ENCODE assay signal across 30 cellular contexts in genomic region chr12:48176417-48176751, GRCh38. TPM values are rescaled to one million over a fixed set of nuclear protein-coding genes. Genes with fewer than 3 reads are reported as not detected.
DNase-seq lines count a peak whose midpoint lies in the region; FAIRE-seq and TF ChIP-seq lines count a peak whose summit lies in the region.
"Had no signal": no experiment of that assay in that cellular context is flagged by ENCODE, and none has a peak within 500 bp of the region (broad histone marks: within the 10 kb centered on the region; RNA-seq: fewer than 3 reads in every experiment).

No MANE protein-coding gene starts in this region.

- no peak for FAIRE-seq in astrocyte (lab: Jason Lieb, UNC)
- FAIRE-seq: G401.6, small intestine had no signal

- H3K27me3 ChIP-seq in H9 (ENCODE audit: insufficient read depth, low read length) (no peaks in the 10 kb centered on the region; the same call in 1 of the 2 replicates), Karpas-422 (ENCODE audit: low read length) (no peaks in the 10 kb centered on the region), astrocyte (ENCODE audit: insufficient read depth, low read length) (peaks cover 39% of the 10 kb centered on the region), Peyer's patch (no peaks in the 10 kb centered on the region)
- H3K27me3 ChIP-seq: ascending aorta, testis had no signal

- TF ChIP-seq POLR2A in Peyer's patch (IDR thresholded peaks at IDR 0.05) = no peak

- no peak overlapping the region for H2BK20ac ChIP-seq in H9 (ENCODE audit: low read depth, low read length, poor library complexity, severe bottlenecking)

- TF ChIP-seq CTCF in H9 (conservative IDR thresholded peaks at IDR 0.05) (no peak), astrocyte (IDR thresholded peaks at IDR 0.05; ENCODE audit: insufficient read depth, low read depth, low read length) (no peak), nephron (IDR thresholded peaks at IDR 0.05; ENCODE audit: unreplicated experiment in 3 of 3) (no peak), foreskin fibroblast (IDR thresholded peaks at IDR 0.05; ENCODE audit: low read depth, low read length) (no peak), Peyer's patch (IDR thresholded peaks at IDR 0.05) (no peak)

- no peaks in the 10 kb centered on the region for H3K36me3 ChIP-seq in Karpas-422 (ENCODE audit: insufficient read depth, low read length)
- H3K36me3 ChIP-seq in astrocyte (ENCODE audit: insufficient read depth, low read length) = no peaks in the 10 kb centered on the region
- H3K36me3 ChIP-seq in Peyer's patch = no peaks in the 10 kb centered on the region
- H3K36me3 ChIP-seq: ascending aorta, heart left ventricle had no signal

- no peak overlapping the region for H3K23ac ChIP-seq in H9 (ENCODE audit: insufficient read length, low read depth, low read length)

- no peak overlapping the region for H4K8ac ChIP-seq in H9 (replicated peaks; ENCODE audit: insufficient read length, low read depth, low read length)

- H3K4me3 Mint-ChIP-seq in H9 (peak overlapping the region in 1 of 2 experiments; percentile 33; a peak in 2 of 5 replicates), astrocyte (ENCODE audit: unreplicated experiment) (no peak overlapping the region), nephron (peak overlapping the region in 1 of 3 experiments; percentile 4)
- H3K4me3 Mint-ChIP-seq: activated T-cell treated with anti-CD3 and anti-CD28 coated beads, Interleukin-2, amount 50 U/mL, for 4 hours; central memory CD8-positive, alpha-beta T cell; immature natural killer cell; stimulated activated memory B cell treated with anti-CD40 and anti-IgM and Interleukin-4, amounts not matched to agents 10 μg/mL and 1 μg/mL and 100 μg/mL, for 72 hours had no signal

- H3K23me2 ChIP-seq in H9 (ENCODE audit: insufficient read length, low read depth, low read length, poor library complexity, severe bottlenecking) = no peaks in the 10 kb centered on the region

- H3K27me3 Mint-ChIP-seq in H9 (ENCODE audit: low read depth) (peaks cover 44% of the 10 kb centered on the region), astrocyte (ENCODE audit: low read depth, unreplicated experiment) (peaks cover 27% of the 10 kb centered on the region), nephron (ENCODE audit: low read depth) (no peaks in the 10 kb centered on the region)

- H3K9me2 ChIP-seq in Karpas-422 (replicated peaks; ENCODE audit: insufficient read depth, low read length) = no peaks in the 10 kb centered on the region

- H3K18ac ChIP-seq in H9 (ENCODE audit: insufficient read length, low read depth, low read length) = no peak overlapping the region

- H3K9me3 ChIP-seq in H9 (ENCODE audit: control insufficient read depth, low read depth, low read length) = no peaks in the 10 kb centered on the region
- no peaks in the 10 kb centered on the region for H3K9me3 ChIP-seq in Karpas-422 (ENCODE audit: low read length)
- no peaks in the 10 kb centered on the region for H3K9me3 ChIP-seq in astrocyte (ENCODE audit: insufficient read depth, low read depth, low read length)
- H3K9me3 ChIP-seq in Peyer's patch = no peaks in the 10 kb centered on the region
- H3K9me3 ChIP-seq: ascending aorta, heart left ventricle, testis had no signal

- no peak overlapping the region for H2BK15ac ChIP-seq in H9 (ENCODE audit: low read depth, low read length)

- H3K9me3 Mint-ChIP-seq in H9 (no peaks in the 10 kb centered on the region), astrocyte (ENCODE audit: unreplicated experiment) (no peaks in the 10 kb centered on the region), nephron (no peaks in the 10 kb centered on the region)
- H3K9me3 Mint-ChIP-seq: activated T-cell treated with anti-CD3 and anti-CD28 coated beads, Interleukin-2, amount 50 U/mL, for 4 hours; CD8-positive, alpha-beta memory T cell; central memory CD8-positive, alpha-beta T cell; immature natural killer cell; stimulated activated memory B cell treated with anti-CD40 and anti-IgM and Interleukin-4, amounts not matched to agents 10 μg/mL and 1 μg/mL and 100 μg/mL, for 72 hours had no signal

- H2BK5ac ChIP-seq in H9 (ENCODE audit: insufficient read length, low read length) = no peak overlapping the region

- no peak overlapping the region for H2AK5ac ChIP-seq in H9 (ENCODE audit: insufficient read length, low read length)

- H3K56ac ChIP-seq in H9 (ENCODE audit: insufficient read length, low read depth, low read length) = no peak overlapping the region

- H3K36me3 Mint-ChIP-seq in H9 (ENCODE audit: insufficient read depth in 1 of 3, low read depth in 3 of 3) (no peaks in the 10 kb centered on the region), astrocyte (ENCODE audit: low read depth, unreplicated experiment) (no peaks in the 10 kb centered on the region), nephron (ENCODE audit: low read depth) (no peaks in the 10 kb centered on the region)
- H3K36me3 Mint-ChIP-seq: CD8-positive, alpha-beta memory T cell; immature natural killer cell; stimulated activated memory B cell treated with anti-CD40 and anti-IgM and Interleukin-4, amounts not matched to agents 10 μg/mL and 1 μg/mL and 100 μg/mL, for 72 hours had no signal

- H3K27ac Mint-ChIP-seq in H9 (peak overlapping the region in 1 of 3 experiments; percentile 91; a peak in 1 of 7 replicates), astrocyte (ENCODE audit: unreplicated experiment) (peak overlapping the region; percentile 16), nephron (peak overlapping the region; percentile 90 to 97 (median 91))
- H3K27ac Mint-ChIP-seq: activated CD8-positive, alpha-beta T cell treated with anti-CD3 and anti-CD28 coated beads, Interleukin-2, amount 10 ng/mL, durations not matched to agents 7 days and 5 days; CD8-positive, alpha-beta memory T cell; stimulated activated memory B cell treated with anti-CD40 and anti-IgM and Interleukin-4, amounts not matched to agents 10 μg/mL and 1 μg/mL and 100 μg/mL, for 72 hours had no signal

- no peak overlapping the region for H3K4ac ChIP-seq in H9 (ENCODE audit: low read depth, low read length)

- H4K5ac ChIP-seq in H9 (ENCODE audit: insufficient read length, low read depth, low read length) = no peak overlapping the region

- H3K27ac ChIP-seq in H9 (ENCODE audit: insufficient read length, low read depth, low read length) = peak overlapping the region; percentile 62
- H3K27ac ChIP-seq in Karpas-422 (ENCODE audit: low read length) = no peak overlapping the region
- no peak overlapping the region for H3K27ac ChIP-seq in astrocyte (ENCODE audit: low read depth, low read length)
- no peak overlapping the region for H3K27ac ChIP-seq in Peyer's patch
- H3K27ac ChIP-seq: ascending aorta, heart left ventricle, testis had no signal

- H3K4me1 ChIP-seq in H9 (ENCODE audit: insufficient read depth, low read length) = peaks cover 7% of the 10 kb centered on the region
- peaks cover 8% of the 10 kb centered on the region for H3K4me1 ChIP-seq in Karpas-422 (ENCODE audit: low read length)
- no peaks in the 10 kb centered on the region for H3K4me1 ChIP-seq in astrocyte (ENCODE audit: insufficient read depth, low read length)
- no peaks in the 10 kb centered on the region for H3K4me1 ChIP-seq in Peyer's patch
- H3K4me1 ChIP-seq: ascending aorta, heart left ventricle, testis had no signal

- no peak overlapping the region for H3K9ac ChIP-seq in H9 (ENCODE audit: extremely low read depth, insufficient read length, low read length)
- no peak overlapping the region for H3K9ac ChIP-seq in Karpas-422 (ENCODE audit: low read length)
- no peak overlapping the region for H3K9ac ChIP-seq in astrocyte (ENCODE audit: low read length)

- H3K4me2 ChIP-seq in H9 (ENCODE audit: insufficient read depth, insufficient read length, low read length) = peak overlapping the region; percentile 67
- H3K4me2 ChIP-seq in Karpas-422 (ENCODE audit: low read depth, low read length, poor library complexity, severe bottlenecking) = peak overlapping the region; percentile 12
- H3K4me2 ChIP-seq in astrocyte (ENCODE audit: low read length) = no peak overlapping the region

- H4K91ac ChIP-seq in H9 (ENCODE audit: insufficient read length, low read depth, low read length) = no peak overlapping the region

- no peaks in the 10 kb centered on the region for H3K79me1 ChIP-seq in H9 (ENCODE audit: insufficient read depth, low read depth, low read length, poor library complexity, severe bottlenecking)

- no peak overlapping the region for H2BK12ac ChIP-seq in H9 (ENCODE audit: insufficient read length, low read depth, low read length)

- peaks cover 24 to 29% of the 10 kb centered on the region in 2 experiments for H3K4me1 Mint-ChIP-seq in H9
- peaks cover 10% of the 10 kb centered on the region for H3K4me1 Mint-ChIP-seq in astrocyte (ENCODE audit: low read depth, unreplicated experiment)
- H3K4me1 Mint-ChIP-seq in nephron = peaks cover 42% of the 10 kb centered on the region
- H3K4me1 Mint-ChIP-seq: immature natural killer cell; stimulated activated memory B cell treated with anti-CD40 and anti-IgM and Interleukin-4, amounts not matched to agents 10 μg/mL and 1 μg/mL and 100 μg/mL, for 72 hours had no signal

- DNase-seq in H9 = no peak
- DNase-seq in Karpas-422 = no peak
- DNase-seq in astrocyte (ENCODE audit: low read depth) = no peak
- DNase-seq in foreskin fibroblast = no peak
- no peak for DNase-seq in Peyer's patch
- DNase-seq in iPS-NIHi7 (ENCODE audit: extremely low spot score) = no peak
- DNase-seq: activated CD4-positive, CD25-positive, alpha-beta regulatory T cell; activated CD8-positive, alpha-beta T cell treated with anti-CD3 and anti-CD28 coated beads, Interleukin-2, amount 10 ng/mL, durations not matched to agents 7 days and 5 days; activated naive CD4-positive, alpha-beta T cell treated with anti-CD3 and anti-CD28 coated beads, Interleukin-2, amount 50 U/mL, for 16 hours; activated T-cell treated with anti-CD3 and anti-CD28 coated beads, Interleukin-2, amount 50 U/mL, for 4 hours; AML-193; CD8-positive, alpha-beta memory T cell; heart left ventricle; immature natural killer cell; left ventricle myocardium superior; NCI-H1092 treated with DMSO at 0.1 percent for 48 hours; NCI-H1930; NCI-H345; PC-3; small intestine; testis had no signal

- H3K79me2 ChIP-seq in H9 (ENCODE audit: insufficient read depth, low read length) = no peaks in the 10 kb centered on the region
- no peaks in the 10 kb centered on the region for H3K79me2 ChIP-seq in Karpas-422 (ENCODE audit: low read length)
- H3K79me2 ChIP-seq in astrocyte (ENCODE audit: insufficient read depth, low read length) = no peaks in the 10 kb centered on the region

- H2AFZ ChIP-seq in H9 (ENCODE audit: low read length) (no peak overlapping the region), Karpas-422 (ENCODE audit: low read length) (no peak overlapping the region), astrocyte (ENCODE audit: low read depth, low read length) (no peak overlapping the region)

- H4K20me1 ChIP-seq in H9 (ENCODE audit: control insufficient read depth, insufficient read depth, insufficient read length) (no peaks in the 10 kb centered on the region), Karpas-422 (ENCODE audit: insufficient read depth, low read depth, low read length) (no peaks in the 10 kb centered on the region), astrocyte (ENCODE audit: insufficient read depth, low read length) (no peaks in the 10 kb centered on the region)

- H3T11ph ChIP-seq in H9 (ENCODE audit: low read length) = no peak overlapping the region

- no peak overlapping the region for H3K14ac ChIP-seq in H9 (ENCODE audit: insufficient read depth, low read length)

- H2BK120ac ChIP-seq in H9 (ENCODE audit: low read depth, low read length, poor library complexity, severe bottlenecking) = no peak overlapping the region

- H3K4me3 ChIP-seq in Karpas-422 (ENCODE audit: low read length) (no peak overlapping the region), astrocyte (ENCODE audit: insufficient read depth, low read depth, low read length) (no peak overlapping the region), foreskin fibroblast (ENCODE audit: low read depth in 1 of 2, low read length in 2 of 2) (peak overlapping the region in 1 of 2 donors; percentile 14), Peyer's patch (no peak overlapping the region)
- H3K4me3 ChIP-seq: ascending aorta, heart left ventricle, testis had no signal

RNA-seq across cellular contexts. Expression of gene CCDC184, which starts 7.1 kb away (rescaled TPM):
- total RNA-seq in H9 (2021) = 0.11 and 0.13 TPM in 2 replicates
- 1.2 and 2.5 TPM in 2 replicates for total RNA-seq in Karpas-422 (2014; rRNA removed; shearing (Covaris generic); ENCODE audit: low replicate concordance)
- total RNA-seq in astrocyte = 3.3 and 3.5 TPM in 2 replicates
- total RNA-seq in Peyer's patch = under 1 TPM in 1 of 4 donors, not detected in 3; 0.40 TPM
- total RNA-seq: PC-3; T-helper 2 cell treated with Interferon-gamma antibody and Interleukin-4, amounts not matched to agents 100 ng/mL and 5 ng/mL, for 36 hours had no signal

RNA-seq across cellular contexts. Expression of gene ASB8, which starts 19.1 kb away (rescaled TPM):
- total RNA-seq in H9 (2021) (8.9 and 10.9 TPM in 2 replicates), astrocyte (25.1 and 29.9 TPM in 2 replicates), Peyer's patch (10 to 100 TPM; 16.5 to 40.8 (median 33.7) TPM)
- 22.2 and 42.7 TPM in 2 replicates for total RNA-seq in Karpas-422 (2014; rRNA removed; shearing (Covaris generic); ENCODE audit: low replicate concordance)

RNA-seq across cellular contexts. Expression of gene OR10AD1, which starts 26.7 kb away (rescaled TPM):
- not detected in 2 replicates for total RNA-seq in H9 (2021)
- total RNA-seq in Karpas-422 (2014; rRNA removed; shearing (Covaris generic); ENCODE audit: low replicate concordance) = not detected in 2 replicates
- not detected in 2 replicates for total RNA-seq in astrocyte
- not detected for total RNA-seq in Peyer's patch
- total RNA-seq: activated CD8-positive, alpha-beta T cell treated with anti-CD3 and anti-CD28 coated beads, Interleukin-2, amount 10 ng/mL, durations not matched to agents 7 days and 5 days; activated T-cell treated with anti-CD3 and anti-CD28 coated beads, Interleukin-2, amount 50 U/mL, for 4 hours; ascending aorta; CD8-positive, alpha-beta memory T cell; dermis microvascular lymphatic vessel endothelial cell; heart left ventricle; HT1080; left ventricle myocardium superior; mononuclear cell; PC-3; T-helper 2 cell treated with Interferon-gamma antibody and Interleukin-4, amounts not matched to agents 100 ng/mL and 5 ng/mL, for 36 hours; testis had no signal

RNA-seq across cellular contexts. Expression of gene PFKM, which starts 57.2 kb away (rescaled TPM):
- total RNA-seq in H9 (2021) (92.4 and 105 TPM in 2 replicates), astrocyte (69.7 and 80.3 TPM in 2 replicates), Peyer's patch (10 to 100 TPM in 3 of 4 donors, 1 to 10 TPM in 1; 10.0 to 38.0 (median 27.0) TPM)
- 71.4 and 96.7 TPM in 2 replicates for total RNA-seq in Karpas-422 (2014; rRNA removed; shearing (Covaris generic); ENCODE audit: low replicate concordance)
